Comparison of ENCODE assay signal across 25 cellular contexts in genomic region chr9:133516961-133517350, GRCh38. TPM values are rescaled to one million over a fixed set of nuclear protein-coding genes. Genes with fewer than 3 reads are reported as not detected.
DNase-seq lines count a peak whose midpoint lies in the region; ATAC-seq, FAIRE-seq and TF ChIP-seq lines count a peak whose summit lies in the region.
"Had no signal": no experiment of that assay in that cellular context is flagged by ENCODE, and none has a peak within 500 bp of the region (broad histone marks: within the 10 kb centered on the region; RNA-seq: fewer than 3 reads in every experiment).

No MANE protein-coding gene starts in this region.

- H3K9ac ChIP-seq in kidney (ENCODE audit: low read length in 2 of 2) = no peak overlapping the region

- H3K4me3 ChIP-seq in right atrium auricular region (no peak overlapping the region), kidney (ENCODE audit: low read length in 2 of 2) (no peak overlapping the region), A673 (ENCODE audit: low read depth, low read length, poor library complexity, severe bottlenecking) (no peak overlapping the region)
- H3K4me3 ChIP-seq: A549, GM23338 had no signal

- peak; percentile 35 for DNase-seq in Right ventricle myocardium superior
- no peak for DNase-seq in right atrium auricular region (ENCODE audit: low spot score)
- peak; percentile 9 for DNase-seq in left cardiac atrium
- peak; percentile 39 for DNase-seq in kidney
- no peak for DNase-seq in left lobe of liver (ENCODE audit: low spot score)
- DNase-seq in HPDE6-E6E7 (ENCODE audit: extremely low spot score) = no peak
- no peak for DNase-seq in A673 (ENCODE audit: low spot score)
- DNase-seq: 8988T; C1 segment of cervical spinal cord; Calu3; CD4-positive, alpha-beta memory T cell; COR-L47; DMS53; DMS79 treated with DMSO at 0.1 percent for 48 hours; GF-D8; H9 had no signal

- FAIRE-seq in kidney (lab: Jason Lieb, UNC) = no peak
- FAIRE-seq: A549, GM12891, GM18507 had no signal

- no peaks in the 10 kb centered on the region for H3K9me3 ChIP-seq in right atrium auricular region
- H3K9me3 ChIP-seq in kidney (ENCODE audit: control insufficient read depth in 1 of 2, low read length in 2 of 2) = no peaks in the 10 kb centered on the region
- no peaks in the 10 kb centered on the region for H3K9me3 ChIP-seq in A673 (ENCODE audit: low read depth, low read length, poor library complexity, severe bottlenecking)
- H3K9me3 ChIP-seq: A549 had no signal

- H3K36me3 ChIP-seq in right atrium auricular region (no peaks in the 10 kb centered on the region), kidney (ENCODE audit: control insufficient read depth in 1 of 2, insufficient read depth in 2 of 2, low read length in 2 of 2) (no peaks in the 10 kb centered on the region), A673 (ENCODE audit: insufficient read depth, low read length, poor library complexity, severe bottlenecking) (no peaks in the 10 kb centered on the region)

- TF ChIP-seq CTCF in right atrium auricular region (IDR thresholded peaks at IDR 0.05) (no peak), kidney (IDR thresholded peaks at IDR 0.05; ENCODE audit: borderline replicate concordance, extremely low read depth, insufficient read depth) (no peak), A673 (conservative IDR thresholded peaks at IDR 0.05; ENCODE audit: low read depth, low read length) (no peak)

- H3K27ac ChIP-seq in right atrium auricular region (no peak overlapping the region), kidney (ENCODE audit: low read depth in 2 of 2, low read length in 2 of 2) (no peak overlapping the region), A673 (ENCODE audit: low read depth, low read length, poor library complexity, severe bottlenecking) (no peak overlapping the region)
- H3K27ac ChIP-seq: A549 had no signal

- POLR2A ChIA-PET in A673 (lab: Charles Lee; ENCODE audit: low non-redundant PET) = no interaction called here

- peaks cover 0 to 22% of the 10 kb centered on the region in 2 donors for H3K4me1 ChIP-seq in right atrium auricular region
- peaks cover 9 to 24% of the 10 kb centered on the region in 2 donors for H3K4me1 ChIP-seq in kidney (ENCODE audit: control insufficient read depth in 1 of 2, insufficient read depth in 1 of 2, low read depth in 1 of 2, low read length in 2 of 2)
- no peaks in the 10 kb centered on the region for H3K4me1 ChIP-seq in A673 (ENCODE audit: insufficient read depth, low read length, poor library complexity, severe bottlenecking)
- H3K4me1 ChIP-seq: A549 had no signal

- ATAC-seq in Right ventricle myocardium superior (ENCODE audit: poor library complexity) (no peak), left cardiac atrium (no peak), left lobe of liver (no peak)
- ATAC-seq: A549, GM23338, HCT116 had no signal

- no peaks in the 10 kb centered on the region for H3K27me3 ChIP-seq in right atrium auricular region
- H3K27me3 ChIP-seq in A673 (replicated peaks; ENCODE audit: insufficient read depth, low read depth, low read length, poor library complexity) = no peaks in the 10 kb centered on the region

- intact Hi-C loops in Right ventricle myocardium superior (cut with DNase I) (no loop called here), left cardiac atrium (cut with DNase I) (no loop called here), kidney (cut with DNase I) (no loop called here), A673 (cut with micrococcal nuclease; ENCODE audit: unreplicated experiment) (no loop called here)

- no TSS peak for BruUV-seq in A673 (replicated peaks; lab: Mats Ljungman, UMichigan)

- CTCF ChIA-PET in A673 (lab: Charles Lee) = no interaction called here

RNA-seq across cellular contexts. Expression of gene MYMK, which starts 7.8 kb away (rescaled TPM):
- total RNA-seq in Right ventricle myocardium superior (not detected), right atrium auricular region (not detected), left cardiac atrium (not detected), kidney (not detected), left lobe of liver (not detected), A673 (2021) (not detected in 2 replicates)
- polyA plus RNA-seq in kidney (ENCODE audit: insufficient read depth, low read depth, low replicate concordance) = not detected
- total RNA-seq: Calu3; CD4-positive, alpha-beta memory T cell; Daoy; GM23338; H4; H9 had no signal
- polyA plus RNA-seq: A549; BJ; CD4-positive, alpha-beta memory T cell; GM23338 had no signal

RNA-seq across cellular contexts. Expression of gene ADAMTSL2, which starts 17.5 kb away (rescaled TPM):
- 8.1 TPM for total RNA-seq in Right ventricle myocardium superior
- total RNA-seq in right atrium auricular region = 10 to 100 TPM in 1 of 2 donors, 1 to 10 TPM in 1; 4.9 to 27.7 TPM
- 10 to 100 TPM; 13.9 to 16.7 TPM for total RNA-seq in left cardiac atrium
- 32.1 TPM for total RNA-seq in kidney
- polyA plus RNA-seq in kidney (ENCODE audit: insufficient read depth, low read depth, low replicate concordance) = 20.0 TPM
- total RNA-seq in left lobe of liver = 18.0 TPM
- total RNA-seq in A673 (2021) = 0.06 TPM in 1 of 2 replicates, not detected in the other
- total RNA-seq: Daoy, G401, H4 had no signal
- polyA plus RNA-seq: A549, BJ had no signal

RNA-seq across cellular contexts. Expression of gene SLC2A6, which starts 38.1 kb away (rescaled TPM):
- 2.9 TPM for total RNA-seq in Right ventricle myocardium superior
- total RNA-seq in right atrium auricular region = 1 to 10 TPM; 4.3 to 5.2 TPM
- 1 to 10 TPM; 4.3 to 7.4 TPM for total RNA-seq in left cardiac atrium
- 5.8 TPM for total RNA-seq in kidney
- 2.5 TPM for polyA plus RNA-seq in kidney (ENCODE audit: insufficient read depth, low read depth, low replicate concordance)
- 1.3 TPM for total RNA-seq in left lobe of liver
- 1.8 and 2.7 TPM in 2 replicates for total RNA-seq in A673 (2021)

RNA-seq across cellular contexts. Expression of gene CACFD1, which starts 57.2 kb away (rescaled TPM):
- 12.9 TPM for total RNA-seq in Right ventricle myocardium superior
- total RNA-seq in right atrium auricular region = 10 to 100 TPM; 11.9 to 12.4 TPM
- 10 to 100 TPM in 1 of 2 donors, 1 to 10 TPM in 1; 9.6 to 13.0 TPM for total RNA-seq in left cardiac atrium
- 37.3 TPM for total RNA-seq in kidney
- polyA plus RNA-seq in kidney (ENCODE audit: insufficient read depth, low read depth, low replicate concordance) = 37.8 TPM
- total RNA-seq in left lobe of liver = 30.0 TPM
- total RNA-seq in A673 (2021) = 7.8 and 10.6 TPM in 2 replicates

Comparison
In these comparisons a context has a peak if more than half of its experiments do, and no peak if none do; other contexts are left out.
1. DNase-seq: peak in Right ventricle myocardium superior (single experiment), left cardiac atrium (single experiment) and kidney (single experiment); none in right atrium auricular region (single experiment), left lobe of liver (single experiment), HPDE6-E6E7 (single experiment) and A673 (single experiment).